In genomic region chr14:50668008-50668851, GRCh38 we compare ENCODE assay signal across 8 cellular contexts. TPM values are rescaled to one million over a fixed set of nuclear protein-coding genes. Genes with fewer than 3 reads are reported as not detected.
DNase-seq lines count a peak whose midpoint lies in the region; ATAC-seq and TF ChIP-seq lines count a peak whose summit lies in the region.

Gene SAV1 (minus strand): TSS chr14:50668306. CDS start chr14:50667967, 339 bp downstream.

- DNase-seq in ELF-1 (ENCODE audit: low read depth, low spot score): peak; percentile 91
- no peak for DNase-seq in LNCaP clone FGC (ENCODE audit: low read depth)
- DNase-seq in SJCRH30: peak; percentile 77 to 86
- peak; percentile 79 for DNase-seq in glomerular visceral epithelial cell (ENCODE audit: extremely low spot score)
- DNase-seq in osteocyte (ENCODE audit: extremely low spot score, unreplicated experiment): peak; percentile 92
- peak; percentile 82 to 91 for DNase-seq in tibial artery

- H3K4me1 ChIP-seq in SJCRH30 (peaks cover 6% of the 10 kb centered on the region), tibial artery (peaks cover 0 to 36% (median 9%) of the 10 kb centered on the region in 4 donors)

- no peak within 1 kb of the TSS for H3K4me3 Mint-ChIP-seq in activated naive CD4-positive, alpha-beta T cell treated with anti-CD3 and anti-CD28 coated beads, Interleukin-2, amount 50 U/mL, for 24 hours
- no peak within 1 kb of the TSS for H3K4me3 Mint-ChIP-seq in osteocyte (ENCODE audit: unreplicated experiment)

- ATAC-seq in GM21825 (IDR thresholded peaks at IDR 0.05; ENCODE audit: unreplicated experiment): peak; percentile 57

- peaks cover 7% of the 10 kb centered on the region for H3K36me3 Mint-ChIP-seq in activated naive CD4-positive, alpha-beta T cell treated with anti-CD3 and anti-CD28 coated beads, Interleukin-2, amount 50 U/mL, for 24 hours
- H3K36me3 Mint-ChIP-seq in osteocyte (ENCODE audit: unreplicated experiment): peaks cover 18% of the 10 kb centered on the region

- no peaks in the 10 kb centered on the region for H3K27me3 Mint-ChIP-seq in activated naive CD4-positive, alpha-beta T cell treated with anti-CD3 and anti-CD28 coated beads, Interleukin-2, amount 50 U/mL, for 24 hours
- no peaks in the 10 kb centered on the region for H3K27me3 Mint-ChIP-seq in osteocyte (ENCODE audit: unreplicated experiment)

- intact Hi-C loops in tibial artery (cut with DNase I; ENCODE audit: low total_unique reads): loop anchor here (5.0 kb wide), 1 partner anchor 89 kb away; no protein-coding TSS in a partner anchor

- TF ChIP-seq CTCF in LNCaP clone FGC (IDR thresholded peaks at IDR 0.05; ENCODE audit: control insufficient read depth, extremely low read depth, insufficient read depth) (no peak), osteocyte (IDR thresholded peaks at IDR 0.05) (no peak), tibial artery (IDR thresholded peaks at IDR 0.05) (peak in 1 of 2 experiments; percentile 6)

- peak within 1 kb of the TSS; percentile 71 for H3K4me3 ChIP-seq in LNCaP clone FGC (ENCODE audit: low read depth, low read length)
- H3K4me3 ChIP-seq in SJCRH30: peak within 1 kb of the TSS; percentile 76
- peak within 1 kb of the TSS; percentile 77 to 78 for H3K4me3 ChIP-seq in tibial artery

- H3K27ac ChIP-seq in SJCRH30: peak within 1 kb of the TSS; percentile 91
- peak within 1 kb of the TSS; percentile 95 to 98 for H3K27ac ChIP-seq in tibial artery

- peak within 1 kb of the TSS; percentile 87 for H3K27ac Mint-ChIP-seq in activated naive CD4-positive, alpha-beta T cell treated with anti-CD3 and anti-CD28 coated beads, Interleukin-2, amount 50 U/mL, for 24 hours
- H3K27ac Mint-ChIP-seq in osteocyte (ENCODE audit: unreplicated experiment): no peak within 1 kb of the TSS

- peaks cover 24% of the 10 kb centered on the region for H3K4me1 Mint-ChIP-seq in activated naive CD4-positive, alpha-beta T cell treated with anti-CD3 and anti-CD28 coated beads, Interleukin-2, amount 50 U/mL, for 24 hours
- H3K4me1 Mint-ChIP-seq in osteocyte (ENCODE audit: unreplicated experiment): peaks cover 31% of the 10 kb centered on the region

- 0 out of 2 replicates have a peak, but pooled peaks cover 3% of the 10 kb centered on the region for H3K36me3 ChIP-seq in SJCRH30
- peaks cover 6 to 12% (median 7%) of the 10 kb centered on the region in 3 donors for H3K36me3 ChIP-seq in tibial artery

- H3K27me3 ChIP-seq in SJCRH30 (no peaks in the 10 kb centered on the region), tibial artery (no peaks in the 10 kb centered on the region)

- no peaks in the 10 kb centered on the region for H3K9me3 ChIP-seq in SJCRH30 (replicated peaks)
- H3K9me3 ChIP-seq in tibial artery: no peaks in the 10 kb centered on the region

- no peaks in the 10 kb centered on the region for H3K9me3 Mint-ChIP-seq in activated naive CD4-positive, alpha-beta T cell treated with anti-CD3 and anti-CD28 coated beads, Interleukin-2, amount 50 U/mL, for 24 hours
- H3K9me3 Mint-ChIP-seq in osteocyte (ENCODE audit: unreplicated experiment): no peaks in the 10 kb centered on the region

RNA-seq across cellular contexts. Expression of gene SAV1, which starts in this region (rescaled TPM):
- 26.2 and 26.8 TPM in 2 replicates for total RNA-seq in SJCRH30 (2014; rRNA removed; shearing (Covaris generic))
- total RNA-seq in osteocyte: 47.9 and 48.4 TPM in 2 replicates
